In the genomic region with DNA sequence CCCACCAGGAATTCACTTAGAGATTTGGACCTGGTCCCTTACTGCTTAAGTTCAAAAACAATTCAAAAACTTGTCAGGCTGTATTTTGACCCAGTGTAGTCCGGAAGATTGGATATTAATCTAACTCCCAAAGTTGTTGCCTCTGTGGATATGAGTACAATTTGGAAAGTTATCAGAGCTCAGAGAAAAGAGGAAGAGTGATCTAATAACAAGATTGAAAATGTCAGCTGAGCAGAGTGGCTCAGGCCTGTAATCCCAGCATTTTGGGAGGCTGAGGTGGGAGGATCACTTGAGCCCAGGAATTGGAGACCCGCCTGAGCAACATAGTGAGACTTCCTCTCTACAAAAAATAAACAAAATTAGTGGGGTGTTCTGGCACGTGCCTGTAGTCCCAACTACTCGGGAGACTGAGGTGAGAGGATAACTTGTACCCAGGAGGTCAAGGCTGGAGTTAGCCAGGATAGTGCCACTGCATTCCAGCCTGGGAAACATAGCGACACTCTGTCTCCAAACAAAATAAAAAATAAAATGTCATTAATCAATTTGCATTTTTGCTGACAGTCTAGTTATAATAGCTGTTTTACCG, we compare ENCODE assay signal across 11 cellular contexts. TPM values are rescaled to one million over a fixed set of nuclear protein-coding genes. Genes with fewer than 3 reads are reported as not detected.
DNase-seq lines count a peak whose midpoint lies in the region; ATAC-seq and TF ChIP-seq lines count a peak whose summit lies in the region.
"Had no signal": no experiment of that assay in that cellular context is flagged by ENCODE, and none has a peak within 500 bp of the region (broad histone marks: within the 10 kb centered on the region; RNA-seq: fewer than 3 reads in every experiment).

No MANE protein-coding gene starts in this region.

- peaks cover 0 to 56% (median 22%) of the 10 kb centered on the region in 4 donors for H3K4me1 ChIP-seq in right lobe of liver
- H3K4me1 ChIP-seq in testis = peaks cover 55% of the 10 kb centered on the region

- H3K27me3 Mint-ChIP-seq in activated CD4-positive, alpha-beta T cell treated with anti-CD3 and anti-CD28 coated beads, Interleukin-2, amount 10 ng/mL, durations not matched to agents 24 days and 14 days = peaks cover 1% of the 10 kb centered on the region
- no peaks in the 10 kb centered on the region for H3K27me3 Mint-ChIP-seq in activated CD8-positive, alpha-beta T cell treated with anti-CD3 and anti-CD28 coated beads, Interleukin-2, amount 10 ng/mL, durations not matched to agents 7 days and 5 days (ENCODE audit: low read depth)

- H3K4me3 Mint-ChIP-seq in activated CD4-positive, alpha-beta T cell treated with anti-CD3 and anti-CD28 coated beads, Interleukin-2, amount 10 ng/mL, durations not matched to agents 24 days and 14 days = peak overlapping the region; percentile 75
- H3K4me3 Mint-ChIP-seq in activated CD8-positive, alpha-beta T cell treated with anti-CD3 and anti-CD28 coated beads, Interleukin-2, amount 10 ng/mL, durations not matched to agents 7 days and 5 days = peak overlapping the region; percentile 68

- intact Hi-C loops in activated CD4-positive, alpha-beta T cell treated with anti-CD3 and anti-CD28 coated beads, Interleukin-2, amount 10 ng/mL, durations not matched to agents 24 days and 14 days (cut with micrococcal nuclease) = loop anchor here (2.0 to 5.0 kb wide), 4 partner anchors 41 to 131 kb away; partner anchors contain the start of gene SPOCK2
- intact Hi-C loops in right lobe of liver (cut with DNase I) (no loop called here), testis (cut with DNase I; ENCODE audit: low total_unique reads) (loop anchor here (10.0 kb wide), 1 partner anchor 165 kb away; no protein-coding TSS in a partner anchor)

- POLR2A ChIA-PET in activated CD8-positive, alpha-beta T cell treated with anti-CD3 and anti-CD28 coated beads, Interleukin-2, amount 10 ng/mL, durations not matched to agents 7 days and 5 days (lab: Charles Lee) = interaction anchor here (0.6 to 2.0 kb wide), 16 partner anchors 19 to 167 kb away, joined by 3 to 12 read pairs (median 3); partner anchors contain the start of gene SPOCK2

- no peak for TF ChIP-seq POLR2A in right lobe of liver (IDR thresholded peaks at IDR 0.05)
- no peak for TF ChIP-seq POLR2A in testis (IDR thresholded peaks at IDR 0.05)

- TF ChIP-seq CTCF in right lobe of liver (IDR thresholded peaks at IDR 0.05) (no peak), testis (IDR thresholded peaks at IDR 0.05) (no peak), GM13977 (IDR thresholded peaks at IDR 0.05; ENCODE audit: extremely low read depth, insufficient read depth, missing control alignments) (no peak)

- WGBS in right lobe of liver (ENCODE audit: insufficient coverage, low coverage, low lambda C conversion rate, missing lambda C conversion rate) = 51% methylated on average over 6 of the region's 6 CpGs
- 41 to 49% methylated on average over 6 of the region's 6 CpGs for WGBS in testis, 2 donors

- in situ Hi-C loops in GM13977 (cut with MboI; ENCODE audit: low pct_unique_long_range_greater_than_20kb, low sequenced_read_pairs, unreplicated experiment) = no loop called here

- peaks cover 42% of the 10 kb centered on the region for H3K4me1 Mint-ChIP-seq in activated CD4-positive, alpha-beta T cell treated with anti-CD3 and anti-CD28 coated beads, Interleukin-2, amount 10 ng/mL, durations not matched to agents 24 days and 14 days
- peaks cover 58% of the 10 kb centered on the region for H3K4me1 Mint-ChIP-seq in activated CD8-positive, alpha-beta T cell treated with anti-CD3 and anti-CD28 coated beads, Interleukin-2, amount 10 ng/mL, durations not matched to agents 7 days and 5 days (ENCODE audit: low read depth)

- H3K36me3 ChIP-seq in right lobe of liver = peaks cover 0 to 12% (median 2%) of the 10 kb centered on the region in 4 donors
- H3K36me3 ChIP-seq in testis (ENCODE audit: low read depth, missing control alignments) = no peaks in the 10 kb centered on the region

- no peaks in the 10 kb centered on the region for H3K9me3 Mint-ChIP-seq in activated CD4-positive, alpha-beta T cell treated with anti-CD3 and anti-CD28 coated beads, Interleukin-2, amount 10 ng/mL, durations not matched to agents 24 days and 14 days
- H3K9me3 Mint-ChIP-seq in activated CD8-positive, alpha-beta T cell treated with anti-CD3 and anti-CD28 coated beads, Interleukin-2, amount 10 ng/mL, durations not matched to agents 7 days and 5 days (ENCODE audit: insufficient read depth) = no peaks in the 10 kb centered on the region

- CTCF ChIA-PET in activated CD8-positive, alpha-beta T cell treated with anti-CD3 and anti-CD28 coated beads, Interleukin-2, amount 10 ng/mL, durations not matched to agents 7 days and 5 days (lab: Charles Lee) = interaction anchor here (0.8 to 9.2 kb wide), 15 partner anchors 10 to 321 kb away, joined by 3 to 59 read pairs (median 6); partner anchors contain the start of gene DDIT4

- no peak for DNase-seq in activated CD4-positive, alpha-beta T cell treated with anti-CD3 and anti-CD28 coated beads, Interleukin-2, amount 10 ng/mL, durations not matched to agents 24 days and 14 days
- DNase-seq in activated CD4-positive, alpha-beta T cell treated with anti-CD3 and anti-CD28 coated beads for 48 hours = no peak
- DNase-seq in activated CD8-positive, alpha-beta T cell treated with anti-CD3 and anti-CD28 coated beads, Interleukin-2, amount 10 ng/mL, durations not matched to agents 7 days and 5 days = no peak
- DNase-seq in right lobe of liver (no peak), testis (no peak), NK-92 (lab: John Stamatoyannopoulos, UW; ENCODE audit: unreplicated experiment) (no peak), amniotic stem cell (lab: John Stamatoyannopoulos, UW) (no peak), GM13977 (ENCODE audit: low spot score) (no peak)
- DNase-seq: kidney, substantia nigra had no signal

- peak overlapping the region in 2 of 3 donors; percentile 1 to 100 for H3K27ac ChIP-seq in right lobe of liver
- peak overlapping the region; percentile 50 to 80 for H3K27ac ChIP-seq in testis

- no peaks in the 10 kb centered on the region for H3K27me3 ChIP-seq in right lobe of liver
- H3K27me3 ChIP-seq in testis = no peaks in the 10 kb centered on the region

- peaks cover 19% of the 10 kb centered on the region for H3K36me3 Mint-ChIP-seq in activated CD4-positive, alpha-beta T cell treated with anti-CD3 and anti-CD28 coated beads, Interleukin-2, amount 10 ng/mL, durations not matched to agents 24 days and 14 days (ENCODE audit: low read depth)
- H3K36me3 Mint-ChIP-seq in activated CD8-positive, alpha-beta T cell treated with anti-CD3 and anti-CD28 coated beads, Interleukin-2, amount 10 ng/mL, durations not matched to agents 7 days and 5 days (ENCODE audit: low read depth) = peaks cover 45% of the 10 kb centered on the region

- peak overlapping the region; percentile 89 for H3K27ac Mint-ChIP-seq in activated CD4-positive, alpha-beta T cell treated with anti-CD3 and anti-CD28 coated beads, Interleukin-2, amount 10 ng/mL, durations not matched to agents 24 days and 14 days
- peak overlapping the region; percentile 85 for H3K27ac Mint-ChIP-seq in activated CD8-positive, alpha-beta T cell treated with anti-CD3 and anti-CD28 coated beads, Interleukin-2, amount 10 ng/mL, durations not matched to agents 7 days and 5 days

- no peak for ATAC-seq in activated CD8-positive, alpha-beta T cell treated with anti-CD3 and anti-CD28 coated beads, Interleukin-2, amount 10 ng/mL, durations not matched to agents 7 days and 5 days
- ATAC-seq in right lobe of liver = no peak

- H3K9me3 ChIP-seq in right lobe of liver (no peaks in the 10 kb centered on the region), testis (no peaks in the 10 kb centered on the region)

- H3K4me3 ChIP-seq in right lobe of liver = no peak overlapping the region
- no peak overlapping the region for H3K4me3 ChIP-seq in testis
- H3K4me3 ChIP-seq: smooth muscle cell had no signal

RNA-seq across cellular contexts. Expression of gene ASCC1, which starts 3.2 kb away (rescaled TPM):
- total RNA-seq in activated CD4-positive, alpha-beta T cell treated with anti-CD3 and anti-CD28 coated beads, Interleukin-2, amount 10 ng/mL, durations not matched to agents 24 days and 14 days = 33.6 and 34.1 TPM in 2 replicates
- 10 to 100 TPM; 34.8 to 40.3 TPM for total RNA-seq in activated CD8-positive, alpha-beta T cell treated with anti-CD3 and anti-CD28 coated beads, Interleukin-2, amount 10 ng/mL, durations not matched to agents 7 days and 5 days
- total RNA-seq in right lobe of liver (10 to 100 TPM; 12.0 to 26.5 (median 14.5) TPM), testis (10 to 100 TPM; 48.8 to 58.3 TPM)
- polyA plus RNA-seq in testis (ENCODE audit: insufficient read depth, low read depth, low replicate concordance) = 47.4 TPM

RNA-seq across cellular contexts. Expression of gene ANAPC16, which starts 3.5 kb away (rescaled TPM):
- 73.2 and 74.3 TPM in 2 replicates for total RNA-seq in activated CD4-positive, alpha-beta T cell treated with anti-CD3 and anti-CD28 coated beads, Interleukin-2, amount 10 ng/mL, durations not matched to agents 24 days and 14 days
- 10 to 100 TPM; 72.9 TPM for total RNA-seq in activated CD8-positive, alpha-beta T cell treated with anti-CD3 and anti-CD28 coated beads, Interleukin-2, amount 10 ng/mL, durations not matched to agents 7 days and 5 days
- 10 to 100 TPM; 38.6 to 79.2 (median 51.3) TPM for total RNA-seq in right lobe of liver
- 10 to 100 TPM; 43.8 to 47.9 TPM for total RNA-seq in testis
- 96.0 TPM for polyA plus RNA-seq in testis (ENCODE audit: insufficient read depth, low read depth, low replicate concordance)

RNA-seq across cellular contexts. Expression of gene DDIT4, which starts 54.4 kb away (rescaled TPM):
- 260 and 271 TPM in 2 replicates for total RNA-seq in activated CD4-positive, alpha-beta T cell treated with anti-CD3 and anti-CD28 coated beads, Interleukin-2, amount 10 ng/mL, durations not matched to agents 24 days and 14 days
- 100 to 1,000 TPM; 382 to 384 TPM for total RNA-seq in activated CD8-positive, alpha-beta T cell treated with anti-CD3 and anti-CD28 coated beads, Interleukin-2, amount 10 ng/mL, durations not matched to agents 7 days and 5 days
- 100 to 1,000 TPM in 4 of 6 experiments, 10 to 100 TPM in 2; 51.7 to 180 (median 143) TPM for total RNA-seq in right lobe of liver
- total RNA-seq in testis = 10 to 100 TPM; 69.6 to 94.3 TPM
- 46.6 TPM for polyA plus RNA-seq in testis (ENCODE audit: insufficient read depth, low read depth, low replicate concordance)

Comparison
In these comparisons a context has a peak if more than half of its experiments do, and no peak if none do; other contexts are left out.
1. intact Hi-C loops: an anchor here in activated CD4-positive, alpha-beta T cell treated with anti-CD3 and anti-CD28 coated beads, Interleukin-2, amount 10 ng/mL, durations not matched to agents 24 days and 14 days (2.0 to 5.0 kb wide) and testis (10.0 kb wide); none called in right lobe of liver.